ENCODE assay signal across 1 cellular context in the genomic region with DNA sequence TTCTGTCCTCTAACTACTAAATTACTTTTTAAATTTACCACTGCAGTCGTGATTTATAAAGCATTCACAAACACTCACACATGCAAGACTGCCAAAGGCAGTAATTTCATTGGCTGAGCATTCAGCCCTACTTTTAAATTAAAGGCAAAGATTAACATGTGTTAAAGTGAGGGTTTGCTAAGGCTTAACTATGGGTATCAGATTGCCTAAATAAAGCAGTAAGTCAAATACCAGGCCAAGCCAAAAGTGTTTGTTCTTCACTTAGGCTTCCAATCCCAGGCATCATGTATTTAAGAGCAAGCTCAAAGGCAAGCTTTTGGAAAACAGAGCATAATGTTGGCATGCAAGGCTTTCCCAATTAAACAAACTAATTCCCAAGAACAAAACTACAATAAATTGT.
TF ChIP-seq lines count a peak whose summit lies in the region.

No MANE protein-coding gene starts in this region.

TF ChIP-seq in IMR-90, 13 proteins besides CTCF, POLR2A, EP300 and RAD21 (continued from another document):
- TF ChIP-seq, protein P1, sequence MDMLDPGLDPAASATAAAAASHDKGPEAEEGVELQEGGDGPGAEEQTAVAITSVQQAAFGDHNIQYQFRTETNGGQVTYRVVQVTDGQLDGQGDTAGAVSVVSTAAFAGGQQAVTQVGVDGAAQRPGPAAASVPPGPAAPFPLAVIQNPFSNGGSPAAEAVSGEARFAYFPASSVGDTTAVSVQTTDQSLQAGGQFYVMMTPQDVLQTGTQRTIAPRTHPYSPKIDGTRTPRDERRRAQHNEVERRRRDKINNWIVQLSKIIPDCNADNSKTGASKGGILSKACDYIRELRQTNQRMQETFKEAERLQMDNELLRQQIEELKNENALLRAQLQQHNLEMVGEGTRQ (IDR thresholded peaks at IDR 0.05; ENCODE audit: low read depth, low read length) = no peak
- TF ChIP-seq BHLHE40 (IDR thresholded peaks at IDR 0.05; ENCODE audit: low read depth, low read length) = no peak
- no peak for TF ChIP-seq SMC3 (IDR thresholded peaks at IDR 0.05; ENCODE audit: low read depth, low read length)
- TF ChIP-seq NFE2L2 (IDR thresholded peaks at IDR 0.05; ENCODE audit: low read depth, low read length) = no peak
- no peak for TF ChIP-seq RCOR1 (IDR thresholded peaks at IDR 0.05; ENCODE audit: insufficient replicate concordance, low read length)
- no peak for TF ChIP-seq CHD1 (IDR thresholded peaks at IDR 0.05; ENCODE audit: low read depth, low read length)
- no peak for TF ChIP-seq RFX5 (IDR thresholded peaks at IDR 0.05; ENCODE audit: low read depth, low read length)
